ENCODE assay signal across 1 cellular context in the genomic region with DNA sequence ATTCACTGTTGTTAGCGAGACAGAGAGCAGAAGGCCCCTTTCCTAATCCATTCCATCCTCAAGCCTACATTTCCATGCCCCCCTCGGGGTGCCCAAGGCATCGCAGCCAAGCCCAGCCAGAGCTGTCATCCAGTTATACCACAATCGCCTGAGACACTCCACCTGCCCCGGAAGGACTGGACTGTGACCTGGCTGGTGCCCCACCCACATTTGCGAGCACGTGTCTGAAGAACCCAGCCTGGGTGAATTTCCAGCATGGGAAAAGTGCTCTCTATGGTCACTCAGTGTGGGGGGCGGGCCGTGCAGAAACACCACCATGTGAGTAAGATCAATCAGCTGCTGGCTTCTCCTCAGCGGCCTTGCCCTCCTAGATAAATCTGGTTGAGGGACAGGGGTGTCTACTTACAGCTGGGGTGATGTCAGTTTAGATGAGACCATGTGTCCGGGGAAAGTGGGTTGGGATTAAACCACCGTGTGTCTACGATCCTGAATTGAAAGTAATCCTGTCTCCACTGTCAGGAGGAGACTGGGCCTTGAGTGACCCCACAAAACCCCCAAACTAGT.
TF ChIP-seq lines count a peak whose summit lies in the region.

No MANE protein-coding gene starts in this region.

TF ChIP-seq in SK-N-SH treated with all-trans-retinoic acid at 6 μM for 48 hours, 23 proteins besides CTCF, POLR2A, EP300 and RAD21 (continued from another document):
- TF ChIP-seq TOX (CRISPR knock-in tag; IDR thresholded peaks at IDR 0.05; ENCODE audit: borderline replicate concordance) (no peak), CSRNP3 (CRISPR knock-in tag; IDR thresholded peaks at IDR 0.05) (no peak), SNAI2 (CRISPR knock-in tag; IDR thresholded peaks at IDR 0.05) (no peak), ZFP30 (CRISPR knock-in tag; IDR thresholded peaks at IDR 0.05) (no peak), ZNF70 (CRISPR knock-in tag; IDR thresholded peaks at IDR 0.05) (no peak), RARB (CRISPR knock-in tag; IDR thresholded peaks at IDR 0.05) (no peak)
TF ChIP-seq in SK-N-SH treated with all-trans-retinoic acid at 6 μM for 48 hours: peak in this region for 0.
